In genomic region chr5:154756203-154756870, GRCh38 we compare ENCODE assay signal across 1 cellular context.
TF ChIP-seq lines count a peak whose summit lies in the region.

No MANE protein-coding gene starts in this region.

TF ChIP-seq in K562, 482 proteins besides CTCF, POLR2A, EP300 and RAD21 (continued from another document and continues in another):
- TF ChIP-seq, protein P1, sequence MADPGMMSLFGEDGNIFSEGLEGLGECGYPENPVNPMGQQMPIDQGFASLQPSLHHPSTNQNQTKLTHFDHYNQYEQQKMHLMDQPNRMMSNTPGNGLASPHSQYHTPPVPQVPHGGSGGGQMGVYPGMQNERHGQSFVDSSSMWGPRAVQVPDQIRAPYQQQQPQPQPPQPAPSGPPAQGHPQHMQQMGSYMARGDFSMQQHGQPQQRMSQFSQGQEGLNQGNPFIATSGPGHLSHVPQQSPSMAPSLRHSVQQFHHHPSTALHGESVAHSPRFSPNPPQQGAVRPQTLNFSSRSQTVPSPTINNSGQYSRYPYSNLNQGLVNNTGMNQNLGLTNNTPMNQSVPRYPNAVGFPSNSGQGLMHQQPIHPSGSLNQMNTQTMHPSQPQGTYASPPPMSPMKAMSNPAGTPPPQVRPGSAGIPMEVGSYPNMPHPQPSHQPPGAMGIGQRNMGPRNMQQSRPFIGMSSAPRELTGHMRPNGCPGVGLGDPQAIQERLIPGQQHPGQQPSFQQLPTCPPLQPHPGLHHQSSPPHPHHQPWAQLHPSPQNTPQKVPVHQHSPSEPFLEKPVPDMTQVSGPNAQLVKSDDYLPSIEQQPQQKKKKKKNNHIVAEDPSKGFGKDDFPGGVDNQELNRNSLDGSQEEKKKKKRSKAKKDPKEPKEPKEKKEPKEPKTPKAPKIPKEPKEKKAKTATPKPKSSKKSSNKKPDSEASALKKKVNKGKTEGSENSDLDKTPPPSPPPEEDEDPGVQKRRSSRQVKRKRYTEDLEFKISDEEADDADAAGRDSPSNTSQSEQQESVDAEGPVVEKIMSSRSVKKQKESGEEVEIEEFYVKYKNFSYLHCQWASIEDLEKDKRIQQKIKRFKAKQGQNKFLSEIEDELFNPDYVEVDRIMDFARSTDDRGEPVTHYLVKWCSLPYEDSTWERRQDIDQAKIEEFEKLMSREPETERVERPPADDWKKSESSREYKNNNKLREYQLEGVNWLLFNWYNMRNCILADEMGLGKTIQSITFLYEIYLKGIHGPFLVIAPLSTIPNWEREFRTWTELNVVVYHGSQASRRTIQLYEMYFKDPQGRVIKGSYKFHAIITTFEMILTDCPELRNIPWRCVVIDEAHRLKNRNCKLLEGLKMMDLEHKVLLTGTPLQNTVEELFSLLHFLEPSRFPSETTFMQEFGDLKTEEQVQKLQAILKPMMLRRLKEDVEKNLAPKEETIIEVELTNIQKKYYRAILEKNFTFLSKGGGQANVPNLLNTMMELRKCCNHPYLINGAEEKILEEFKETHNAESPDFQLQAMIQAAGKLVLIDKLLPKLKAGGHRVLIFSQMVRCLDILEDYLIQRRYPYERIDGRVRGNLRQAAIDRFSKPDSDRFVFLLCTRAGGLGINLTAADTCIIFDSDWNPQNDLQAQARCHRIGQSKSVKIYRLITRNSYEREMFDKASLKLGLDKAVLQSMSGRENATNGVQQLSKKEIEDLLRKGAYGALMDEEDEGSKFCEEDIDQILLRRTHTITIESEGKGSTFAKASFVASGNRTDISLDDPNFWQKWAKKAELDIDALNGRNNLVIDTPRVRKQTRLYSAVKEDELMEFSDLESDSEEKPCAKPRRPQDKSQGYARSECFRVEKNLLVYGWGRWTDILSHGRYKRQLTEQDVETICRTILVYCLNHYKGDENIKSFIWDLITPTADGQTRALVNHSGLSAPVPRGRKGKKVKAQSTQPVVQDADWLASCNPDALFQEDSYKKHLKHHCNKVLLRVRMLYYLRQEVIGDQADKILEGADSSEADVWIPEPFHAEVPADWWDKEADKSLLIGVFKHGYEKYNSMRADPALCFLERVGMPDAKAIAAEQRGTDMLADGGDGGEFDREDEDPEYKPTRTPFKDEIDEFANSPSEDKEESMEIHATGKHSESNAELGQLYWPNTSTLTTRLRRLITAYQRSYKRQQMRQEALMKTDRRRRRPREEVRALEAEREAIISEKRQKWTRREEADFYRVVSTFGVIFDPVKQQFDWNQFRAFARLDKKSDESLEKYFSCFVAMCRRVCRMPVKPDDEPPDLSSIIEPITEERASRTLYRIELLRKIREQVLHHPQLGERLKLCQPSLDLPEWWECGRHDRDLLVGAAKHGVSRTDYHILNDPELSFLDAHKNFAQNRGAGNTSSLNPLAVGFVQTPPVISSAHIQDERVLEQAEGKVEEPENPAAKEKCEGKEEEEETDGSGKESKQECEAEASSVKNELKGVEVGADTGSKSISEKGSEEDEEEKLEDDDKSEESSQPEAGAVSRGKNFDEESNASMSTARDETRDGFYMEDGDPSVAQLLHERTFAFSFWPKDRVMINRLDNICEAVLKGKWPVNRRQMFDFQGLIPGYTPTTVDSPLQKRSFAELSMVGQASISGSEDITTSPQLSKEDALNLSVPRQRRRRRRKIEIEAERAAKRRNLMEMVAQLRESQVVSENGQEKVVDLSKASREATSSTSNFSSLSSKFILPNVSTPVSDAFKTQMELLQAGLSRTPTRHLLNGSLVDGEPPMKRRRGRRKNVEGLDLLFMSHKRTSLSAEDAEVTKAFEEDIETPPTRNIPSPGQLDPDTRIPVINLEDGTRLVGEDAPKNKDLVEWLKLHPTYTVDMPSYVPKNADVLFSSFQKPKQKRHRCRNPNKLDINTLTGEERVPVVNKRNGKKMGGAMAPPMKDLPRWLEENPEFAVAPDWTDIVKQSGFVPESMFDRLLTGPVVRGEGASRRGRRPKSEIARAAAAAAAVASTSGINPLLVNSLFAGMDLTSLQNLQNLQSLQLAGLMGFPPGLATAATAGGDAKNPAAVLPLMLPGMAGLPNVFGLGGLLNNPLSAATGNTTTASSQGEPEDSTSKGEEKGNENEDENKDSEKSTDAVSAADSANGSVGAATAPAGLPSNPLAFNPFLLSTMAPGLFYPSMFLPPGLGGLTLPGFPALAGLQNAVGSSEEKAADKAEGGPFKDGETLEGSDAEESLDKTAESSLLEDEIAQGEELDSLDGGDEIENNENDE (IDR thresholded peaks at IDR 0.05; ENCODE audit: low read depth, low read length): no peak
- TF ChIP-seq ZNF655 (CRISPR knock-in tag; IDR thresholded peaks at IDR 0.05): no peak
- TF ChIP-seq HMGN3 (IDR thresholded peaks at IDR 0.05; ENCODE audit: borderline replicate concordance, extremely low read depth, insufficient read length, low read depth, low read length): no peak
- TF ChIP-seq SIN3A (IDR thresholded peaks at IDR 0.05; ENCODE audit: borderline replicate concordance in 2 of 2, control insufficient read depth in 1 of 2, low read depth in 2 of 2, low read length in 2 of 2): 0 out of 4 replicates have a peak, but pooled peaks have one; percentile 18 to 29
- TF ChIP-seq DNMT1 (IDR thresholded peaks at IDR 0.05): no peak
- TF ChIP-seq MAFK (IDR thresholded peaks at IDR 0.05; ENCODE audit: low read length): peak; percentile 56
- TF ChIP-seq ZNF586 (CRISPR knock-in tag; conservative IDR thresholded peaks at IDR 0.05): no peak
- TF ChIP-seq HDAC2 (IDR thresholded peaks at IDR 0.05): no peak; the same call in 1 of the 2 replicates
- no peak for TF ChIP-seq ZC3H11A (IDR thresholded peaks at IDR 0.05; ENCODE audit: low read depth, low read length)
- no peak for TF ChIP-seq HMG20A (CRISPR knock-in tag; conservative IDR thresholded peaks at IDR 0.05)
- peak; percentile 69 for TF ChIP-seq NFE2 (IDR thresholded peaks at IDR 0.05; ENCODE audit: low read depth)
- TF ChIP-seq, protein P2, sequence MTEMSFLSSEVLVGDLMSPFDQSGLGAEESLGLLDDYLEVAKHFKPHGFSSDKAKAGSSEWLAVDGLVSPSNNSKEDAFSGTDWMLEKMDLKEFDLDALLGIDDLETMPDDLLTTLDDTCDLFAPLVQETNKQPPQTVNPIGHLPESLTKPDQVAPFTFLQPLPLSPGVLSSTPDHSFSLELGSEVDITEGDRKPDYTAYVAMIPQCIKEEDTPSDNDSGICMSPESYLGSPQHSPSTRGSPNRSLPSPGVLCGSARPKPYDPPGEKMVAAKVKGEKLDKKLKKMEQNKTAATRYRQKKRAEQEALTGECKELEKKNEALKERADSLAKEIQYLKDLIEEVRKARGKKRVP (CRISPR knock-in tag; IDR thresholded peaks at IDR 0.05): no peak
- TF ChIP-seq KDM2B (CRISPR knock-in tag; IDR thresholded peaks at IDR 0.05): 0 out of 2 replicates have a peak, but pooled peaks have one; percentile 41
- TF ChIP-seq, protein P3, sequence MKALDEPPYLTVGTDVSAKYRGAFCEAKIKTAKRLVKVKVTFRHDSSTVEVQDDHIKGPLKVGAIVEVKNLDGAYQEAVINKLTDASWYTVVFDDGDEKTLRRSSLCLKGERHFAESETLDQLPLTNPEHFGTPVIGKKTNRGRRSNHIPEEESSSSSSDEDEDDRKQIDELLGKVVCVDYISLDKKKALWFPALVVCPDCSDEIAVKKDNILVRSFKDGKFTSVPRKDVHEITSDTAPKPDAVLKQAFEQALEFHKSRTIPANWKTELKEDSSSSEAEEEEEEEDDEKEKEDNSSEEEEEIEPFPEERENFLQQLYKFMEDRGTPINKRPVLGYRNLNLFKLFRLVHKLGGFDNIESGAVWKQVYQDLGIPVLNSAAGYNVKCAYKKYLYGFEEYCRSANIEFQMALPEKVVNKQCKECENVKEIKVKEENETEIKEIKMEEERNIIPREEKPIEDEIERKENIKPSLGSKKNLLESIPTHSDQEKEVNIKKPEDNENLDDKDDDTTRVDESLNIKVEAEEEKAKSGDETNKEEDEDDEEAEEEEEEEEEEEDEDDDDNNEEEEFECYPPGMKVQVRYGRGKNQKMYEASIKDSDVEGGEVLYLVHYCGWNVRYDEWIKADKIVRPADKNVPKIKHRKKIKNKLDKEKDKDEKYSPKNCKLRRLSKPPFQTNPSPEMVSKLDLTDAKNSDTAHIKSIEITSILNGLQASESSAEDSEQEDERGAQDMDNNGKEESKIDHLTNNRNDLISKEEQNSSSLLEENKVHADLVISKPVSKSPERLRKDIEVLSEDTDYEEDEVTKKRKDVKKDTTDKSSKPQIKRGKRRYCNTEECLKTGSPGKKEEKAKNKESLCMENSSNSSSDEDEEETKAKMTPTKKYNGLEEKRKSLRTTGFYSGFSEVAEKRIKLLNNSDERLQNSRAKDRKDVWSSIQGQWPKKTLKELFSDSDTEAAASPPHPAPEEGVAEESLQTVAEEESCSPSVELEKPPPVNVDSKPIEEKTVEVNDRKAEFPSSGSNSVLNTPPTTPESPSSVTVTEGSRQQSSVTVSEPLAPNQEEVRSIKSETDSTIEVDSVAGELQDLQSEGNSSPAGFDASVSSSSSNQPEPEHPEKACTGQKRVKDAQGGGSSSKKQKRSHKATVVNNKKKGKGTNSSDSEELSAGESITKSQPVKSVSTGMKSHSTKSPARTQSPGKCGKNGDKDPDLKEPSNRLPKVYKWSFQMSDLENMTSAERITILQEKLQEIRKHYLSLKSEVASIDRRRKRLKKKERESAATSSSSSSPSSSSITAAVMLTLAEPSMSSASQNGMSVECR (CRISPR knock-in tag; IDR thresholded peaks at IDR 0.05): 0 out of 2 replicates have a peak, but pooled peaks have one; percentile 69
- peak; percentile 37 for TF ChIP-seq HNRNPLL (IDR thresholded peaks at IDR 0.05; ENCODE audit: low read depth, low read length, poor library complexity, severe bottlenecking)
- 0 out of 2 replicates have a peak, but pooled peaks have one; percentile 51 for TF ChIP-seq ZBTB1 (CRISPR knock-in tag; IDR thresholded peaks at IDR 0.05; ENCODE audit: borderline replicate concordance, low read depth)
- no peak for TF ChIP-seq ATF1 (CRISPR knock-in tag; IDR thresholded peaks at IDR 0.05)
- TF ChIP-seq ATF1 (tag; IDR thresholded peaks at IDR 0.05): 0 out of 2 replicates have a peak, but pooled peaks have one; percentile 6
- TF ChIP-seq, protein P4, sequence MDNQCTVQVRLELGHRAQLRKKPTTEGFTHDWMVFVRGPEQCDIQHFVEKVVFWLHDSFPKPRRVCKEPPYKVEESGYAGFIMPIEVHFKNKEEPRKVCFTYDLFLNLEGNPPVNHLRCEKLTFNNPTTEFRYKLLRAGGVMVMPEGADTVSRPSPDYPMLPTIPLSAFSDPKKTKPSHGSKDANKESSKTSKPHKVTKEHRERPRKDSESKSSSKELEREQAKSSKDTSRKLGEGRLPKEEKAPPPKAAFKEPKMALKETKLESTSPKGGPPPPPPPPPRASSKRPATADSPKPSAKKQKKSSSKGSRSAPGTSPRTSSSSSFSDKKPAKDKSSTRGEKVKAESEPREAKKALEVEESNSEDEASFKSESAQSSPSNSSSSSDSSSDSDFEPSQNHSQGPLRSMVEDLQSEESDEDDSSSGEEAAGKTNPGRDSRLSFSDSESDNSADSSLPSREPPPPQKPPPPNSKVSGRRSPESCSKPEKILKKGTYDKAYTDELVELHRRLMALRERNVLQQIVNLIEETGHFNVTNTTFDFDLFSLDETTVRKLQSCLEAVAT (IDR thresholded peaks at IDR 0.05): peak; percentile 32 to 54; a peak in 1 of 4 replicates
- TF ChIP-seq POLR2G (IDR thresholded peaks at IDR 0.05; ENCODE audit: low read depth, low read length): peak; percentile 49
- no peak for TF ChIP-seq FOXJ3 (CRISPR knock-in tag; IDR thresholded peaks at IDR 0.05)
- no peak for TF ChIP-seq HOXB6 (CRISPR knock-in tag; IDR thresholded peaks at IDR 0.05; ENCODE audit: borderline replicate concordance)
- no peak for TF ChIP-seq SAFB2 (IDR thresholded peaks at IDR 0.05; ENCODE audit: borderline replicate concordance, low read depth, low read length, severe bottlenecking)
- no peak; the same call in 1 of the 2 replicates for TF ChIP-seq DPF2 (IDR thresholded peaks at IDR 0.05)
- no peak for TF ChIP-seq SFPQ (IDR thresholded peaks at IDR 0.05; ENCODE audit: low read depth, low read length)
- TF ChIP-seq PHF8 (IDR thresholded peaks at IDR 0.05; ENCODE audit: borderline replicate concordance, low read length): no peak; the same call in 1 of the 2 replicates
- peak; percentile 77 for TF ChIP-seq ZNF316 (IDR thresholded peaks at IDR 0.05)
- TF ChIP-seq SMARCB1 (IDR thresholded peaks at IDR 0.05; ENCODE audit: insufficient read length, low read depth): no peak
- peak; percentile 34 for TF ChIP-seq RBBP5 (IDR thresholded peaks at IDR 0.05; ENCODE audit: borderline replicate concordance, insufficient read depth, low read length, poor library complexity, severe bottlenecking)
- TF ChIP-seq ILF3 (IDR thresholded peaks at IDR 0.05; ENCODE audit: borderline replicate concordance): no peak
- peak; percentile 26; the same call in 1 of the 2 replicates for TF ChIP-seq CHD2 (IDR thresholded peaks at IDR 0.05; ENCODE audit: low read depth, low read length)
- TF ChIP-seq RBM22 (IDR thresholded peaks at IDR 0.05; ENCODE audit: low read depth, low read length, poor library complexity, severe bottlenecking): peak; percentile 85
